ENCODE assay signal across 22 cellular contexts in the genomic region with DNA sequence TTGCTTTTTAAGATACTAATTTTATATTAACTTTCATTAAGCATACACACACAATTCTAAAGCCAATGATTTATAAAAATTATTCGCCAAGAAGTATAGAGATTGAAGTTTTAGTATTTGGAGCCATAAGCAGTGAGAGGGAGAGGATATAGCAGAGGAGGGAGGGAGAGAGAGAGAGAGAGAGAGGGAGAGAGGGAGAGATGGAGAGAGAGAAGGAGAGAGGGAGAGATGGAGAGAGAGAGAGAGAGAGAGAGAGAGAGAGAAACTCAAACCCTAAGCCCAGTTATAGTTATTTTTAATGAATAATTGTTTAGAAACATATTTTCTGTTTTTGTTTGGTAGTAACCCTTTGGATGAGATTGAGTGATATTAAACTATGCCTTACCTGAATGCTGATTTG. TPM values are rescaled to one million over a fixed set of nuclear protein-coding genes. Genes with fewer than 3 reads are reported as not detected.
"Had no signal": no experiment of that assay in that cellular context is flagged by ENCODE, and none has a peak within 500 bp of the region (broad histone marks: within the 10 kb centered on the region; RNA-seq: fewer than 3 reads in every experiment).

No MANE protein-coding gene starts in this region.

- DNase-seq: activated CD4-positive, alpha-beta memory T cell treated with anti-CD3 and anti-CD28 coated beads, Interleukin-2, amount 10 ng/mL, durations not matched to agents 7 days and 5 days; activated CD8-positive, alpha-beta memory T cell treated with anti-CD3 and anti-CD28 coated beads, Interleukin-2, amount 10 ng/mL, durations not matched to agents 7 days and 5 days; amniotic stem cell; central memory CD4-positive, alpha-beta T cell; endodermal cell; foreskin keratinocyte; hypothalamus; occipital lobe; posterior cingulate gyrus; retina; stimulated activated CD4-positive, alpha-beta T cell treated with anti-CD3 and anti-CD28 coated beads, Interleukin-12 subunit alpha, Interleukin-12 subunit beta, amount 100 ng/mL, for 4 hours; stimulated activated CD4-positive, alpha-beta T cell treated with anti-CD3 and anti-CD28 coated beads, Interleukin-1b, Interleukin-23, amount 100 ng/mL, for 48 hours; stimulated activated CD8-positive, alpha-beta memory T cell treated with anti-CD3 and anti-CD28 coated beads, Interleukin-4, amount 100 ng/mL, for 48 hours; stimulated activated naive CD4-positive, alpha-beta T cell; SW 1271; tibial artery had no signal

- H3K9me3 Mint-ChIP-seq: activated CD4-positive, alpha-beta memory T cell treated with anti-CD3 and anti-CD28 coated beads, Interleukin-2, amount 10 ng/mL, durations not matched to agents 7 days and 5 days; endodermal cell; mesothelial cell of epicardium had no signal

- H3K36me3 ChIP-seq: tibial artery had no signal

- H3K36me3 Mint-ChIP-seq: activated CD8-positive, alpha-beta memory T cell treated with anti-CD3 and anti-CD28 coated beads, Interleukin-2, amount 10 ng/mL, durations not matched to agents 7 days and 5 days; activated naive CD8-positive, alpha-beta T cell; mesothelial cell of epicardium had no signal

- H3K4me1 Mint-ChIP-seq: activated CD4-positive, alpha-beta memory T cell treated with anti-CD3 and anti-CD28 coated beads, Interleukin-2, amount 10 ng/mL, durations not matched to agents 7 days and 5 days; activated CD8-positive, alpha-beta memory T cell treated with anti-CD3 and anti-CD28 coated beads, Interleukin-2, amount 10 ng/mL, durations not matched to agents 7 days and 5 days; endodermal cell had no signal

- H3K27me3 ChIP-seq: foreskin keratinocyte had no signal

- H3K4me3 Mint-ChIP-seq: activated CD4-positive, alpha-beta memory T cell treated with anti-CD3 and anti-CD28 coated beads, Interleukin-2, amount 10 ng/mL, durations not matched to agents 7 days and 5 days; activated CD8-positive, alpha-beta memory T cell treated with anti-CD3 and anti-CD28 coated beads, Interleukin-2, amount 10 ng/mL, durations not matched to agents 7 days and 5 days; activated naive CD8-positive, alpha-beta T cell; endodermal cell had no signal

- H3K27ac Mint-ChIP-seq: activated CD4-positive, alpha-beta memory T cell treated with anti-CD3 and anti-CD28 coated beads, Interleukin-2, amount 10 ng/mL, durations not matched to agents 7 days and 5 days; activated CD8-positive, alpha-beta memory T cell treated with anti-CD3 and anti-CD28 coated beads, Interleukin-2, amount 10 ng/mL, durations not matched to agents 7 days and 5 days; activated naive CD8-positive, alpha-beta T cell; endodermal cell had no signal

- H3K4me3 ChIP-seq: lung, tibial artery had no signal

- H3K9me3 ChIP-seq: tibial artery had no signal

- H3K27ac ChIP-seq: epithelial cell of prostate, foreskin keratinocyte, tibial artery had no signal

- ATAC-seq: activated CD8-positive, alpha-beta memory T cell treated with anti-CD3 and anti-CD28 coated beads, Interleukin-2, amount 10 ng/mL, durations not matched to agents 7 days and 5 days; foreskin keratinocyte had no signal

RNA-seq across cellular contexts. Expression of gene TWIST2, which starts 5.3 kb away (rescaled TPM):
- total RNA-seq: activated CD4-positive, alpha-beta memory T cell treated with anti-CD3 and anti-CD28 coated beads, Interleukin-2, amount 10 ng/mL, durations not matched to agents 7 days and 5 days; activated CD8-positive, alpha-beta memory T cell treated with anti-CD3 and anti-CD28 coated beads, Interleukin-2, amount 10 ng/mL, durations not matched to agents 7 days and 5 days; T-helper 2 cell treated with Interferon-gamma antibody and Interleukin-4, amounts not matched to agents 100 ng/mL and 5 ng/mL, for 36 hours had no signal
- polyA plus RNA-seq: neural cell had no signal
